ENCODE assay signal across 16 cellular contexts in genomic region chr3:30656624-30657141, GRCh38. TPM values are rescaled to one million over a fixed set of nuclear protein-coding genes. Genes with fewer than 3 reads are reported as not detected.
A peak's percentile ranks its signal among the peaks of the same experiment; 100 is the strongest.
DNase-seq lines count a peak whose midpoint lies in the region; ATAC-seq and TF ChIP-seq lines count a peak whose summit lies in the region.
"Had no signal": no experiment of that assay in that cellular context is flagged by ENCODE, and none has a peak within 500 bp of the region (broad histone marks: within the 10 kb centered on the region; RNA-seq: fewer than 3 reads in every experiment).

No MANE protein-coding gene starts in this region.

- peak overlapping the region; percentile 62 for H3K4me3 Mint-ChIP-seq in activated B cell treated with CpG ODN at 0.5 μM for 24 hours
- H3K4me3 Mint-ChIP-seq: dendritic cell treated with granulocyte-macrophage colony-stimulating factor and Interleukin-4, amounts not matched to agents 40 ng/mL and 50 ng/mL, for 4 days had no signal

- H3K36me3 ChIP-seq in lower lobe of right lung (peaks cover 84% of the 10 kb centered on the region), transverse colon (peaks cover 0 to 21% (median 7%) of the 10 kb centered on the region in 4 donors), prostate gland (no peaks in the 10 kb centered on the region)

- no peak for TF ChIP-seq EP300 in transverse colon (IDR thresholded peaks at IDR 0.05; ENCODE audit: low read depth)

- CTCF ChIA-PET in activated B cell treated with CpG ODN at 0.5 μM for 24 hours (lab: Charles Lee) = interaction anchor here (1.3 to 1.7 kb wide), 3 partner anchors 13 to 458 kb away, joined by 4 to 7 read pairs (median 4); no protein-coding TSS in a partner anchor

- 92% methylated on average over 3 of the region's 3 CpGs for WGBS in right cardiac atrium
- 79% methylated on average over 3 of the region's 3 CpGs; no CpG with 5 or more reads in 1 of the 2 donors for WGBS in transverse colon (ENCODE audit: low coverage in 1 of 2), 2 donors
- WGBS in prostate gland = 51% methylated on average over 3 of the region's 3 CpGs

- H3K36me3 Mint-ChIP-seq in activated B cell treated with CpG ODN at 0.5 μM for 24 hours (ENCODE audit: low read depth) = peaks cover 94% of the 10 kb centered on the region

- in situ Hi-C loops in transverse colon (cut with MboI; ENCODE audit: low pct_ligation_motif_present in 1 of 4, low pct_unique_long_range_greater_than_20kb in 1 of 4, low sequenced_read_pairs in 3 of 4) = no loop called here

- DNase-seq in right cardiac atrium (no peak), Right ventricle myocardium superior (no peak), activated B cell treated with CpG ODN at 0.5 μM for 24 hours (no peak), lower lobe of right lung (no peak), transverse colon (no peak), prostate gland (ENCODE audit: low spot score) (no peak), NCI-H1436 (lab: John Stamatoyannopoulos, UW) (no peak), ureter (ENCODE audit: low spot score) (no peak)
- DNase-seq: activated CD4-positive, CD25-positive, alpha-beta regulatory T cell treated with anti-CD3 and anti-CD28 coated beads, Interleukin-2, amount 50 U/mL, for 72 hours; foreskin fibroblast; MV-4-11; occipital lobe; SHP77; stimulated activated CD4-positive, alpha-beta T cell treated with anti-CD3 and anti-CD28 coated beads, Interleukin-1b, Interleukin-23, amount 100 ng/mL, for 48 hours had no signal

- no peaks in the 10 kb centered on the region for H3K9me3 Mint-ChIP-seq in activated B cell treated with CpG ODN at 0.5 μM for 24 hours
- H3K9me3 Mint-ChIP-seq: dendritic cell treated with granulocyte-macrophage colony-stimulating factor and Interleukin-4, amounts not matched to agents 40 ng/mL and 50 ng/mL, for 4 days had no signal

- intact Hi-C loops in right cardiac atrium (cut with DNase I) (no loop called here), Right ventricle myocardium superior (cut with DNase I) (no loop called here), activated B cell treated with CpG ODN at 0.5 μM for 24 hours (cut with micrococcal nuclease) (loop anchor here (5.0 to 10.0 kb wide), 3 partner anchors 154 to 1298 kb away; partner anchors contain the start of gene STT3B), lower lobe of right lung (cut with DNase I) (no loop called here), transverse colon (cut with DNase I; ENCODE audit: low total_unique reads) (no loop called here), prostate gland (cut with DNase I) (no loop called here)

- POLR2A ChIA-PET in activated B cell treated with CpG ODN at 0.5 μM for 24 hours (lab: Charles Lee) = interaction anchor here (2.0 to 5.6 kb wide), 5 partner anchors 10 to 53 kb away, joined by 8 to 63 read pairs (median 16); partner anchors contain the start of gene TGFBR2

- H3K27ac ChIP-seq in right cardiac atrium (ENCODE audit: low read length) (peak overlapping the region; percentile 36), lower lobe of right lung (peak overlapping the region; percentile 63), transverse colon (peak overlapping the region in 3 of 4 donors; percentile 50 to 83 (median 77)), prostate gland (no peak overlapping the region)
- H3K27ac ChIP-seq: C4-2B had no signal

- peaks cover 40% of the 10 kb centered on the region for H3K4me1 ChIP-seq in right cardiac atrium (ENCODE audit: control insufficient read depth, insufficient read depth, low read length)
- H3K4me1 ChIP-seq in lower lobe of right lung = peaks cover 78% of the 10 kb centered on the region
- H3K4me1 ChIP-seq in transverse colon = peaks cover 14 to 70% (median 37%) of the 10 kb centered on the region in 4 donors
- H3K4me1 ChIP-seq in prostate gland (replicated peaks) = peaks cover 5% of the 10 kb centered on the region

- H3K9me3 ChIP-seq in right cardiac atrium (ENCODE audit: control insufficient read depth, low read length) (no peaks in the 10 kb centered on the region), lower lobe of right lung (no peaks in the 10 kb centered on the region), transverse colon (no peaks in the 10 kb centered on the region), prostate gland (no peaks in the 10 kb centered on the region)

- no peak overlapping the region for H3K4me3 ChIP-seq in right cardiac atrium (ENCODE audit: low read length)
- H3K4me3 ChIP-seq in lower lobe of right lung = no peak overlapping the region
- no peak overlapping the region for H3K4me3 ChIP-seq in transverse colon
- H3K4me3 ChIP-seq in prostate gland = no peak overlapping the region

- TF ChIP-seq CTCF in activated B cell treated with CpG ODN at 0.5 μM for 24 hours (IDR thresholded peaks at IDR 0.05) (no peak), lower lobe of right lung (IDR thresholded peaks at IDR 0.05) (no peak), transverse colon (IDR thresholded peaks at IDR 0.05) (no peak), prostate gland (IDR thresholded peaks at IDR 0.05) (no peak)

- H3K27me3 ChIP-seq in right cardiac atrium (ENCODE audit: control insufficient read depth, insufficient read depth) (no peaks in the 10 kb centered on the region), lower lobe of right lung (ENCODE audit: low read depth) (no peaks in the 10 kb centered on the region), transverse colon (no peaks in the 10 kb centered on the region), prostate gland (replicated peaks; ENCODE audit: insufficient read depth) (no peaks in the 10 kb centered on the region)

- peaks cover 94% of the 10 kb centered on the region for H3K4me1 Mint-ChIP-seq in activated B cell treated with CpG ODN at 0.5 μM for 24 hours

- peak overlapping the region; percentile 82 for H3K27ac Mint-ChIP-seq in activated B cell treated with CpG ODN at 0.5 μM for 24 hours
- H3K27ac Mint-ChIP-seq: dendritic cell treated with granulocyte-macrophage colony-stimulating factor and Interleukin-4, amounts not matched to agents 40 ng/mL and 50 ng/mL, for 4 days had no signal

- TF ChIP-seq POLR2A in transverse colon (IDR thresholded peaks at IDR 0.05) = no peak
- no peak for TF ChIP-seq POLR2A in prostate gland (IDR thresholded peaks at IDR 0.05)

- ATAC-seq in right cardiac atrium (no peak), Right ventricle myocardium superior (ENCODE audit: poor library complexity) (no peak), activated B cell treated with CpG ODN at 0.5 μM for 24 hours (ENCODE audit: low read depth) (no peak), lower lobe of right lung (no peak)

- H3K27me3 Mint-ChIP-seq in activated B cell treated with CpG ODN at 0.5 μM for 24 hours = no peaks in the 10 kb centered on the region
- H3K27me3 Mint-ChIP-seq: dendritic cell treated with granulocyte-macrophage colony-stimulating factor and Interleukin-4, amounts not matched to agents 40 ng/mL and 50 ng/mL, for 4 days had no signal

RNA-seq across cellular contexts. Expression of gene TGFBR2, which starts 50.3 kb away (rescaled TPM):
- total RNA-seq in right cardiac atrium (100 to 1,000 TPM; 196 to 255 (median 212) TPM), Right ventricle myocardium superior (168 TPM), activated B cell treated with CpG ODN at 0.5 μM for 24 hours (99.1 and 104 TPM in 2 replicates), lower lobe of right lung (289 TPM), transverse colon (100 to 1,000 TPM in 2 of 4 donors, 10 to 100 TPM in 2; 63.2 to 179 (median 98.5) TPM), prostate gland (10 to 100 TPM; 53.0 to 69.6 TPM), ureter (177 TPM)
- polyA plus RNA-seq in right cardiac atrium = 77.7 TPM

Comparison
In these comparisons a context has a peak if more than half of its experiments do, and no peak if none do; other contexts are left out.
1. H3K27ac ChIP-seq: peak in right cardiac atrium (single experiment), lower lobe of right lung (single experiment) and transverse colon (3 of 4); none in prostate gland (0 of 2).